Comparison of ENCODE assay signal across 9 cellular contexts in the genomic region with DNA sequence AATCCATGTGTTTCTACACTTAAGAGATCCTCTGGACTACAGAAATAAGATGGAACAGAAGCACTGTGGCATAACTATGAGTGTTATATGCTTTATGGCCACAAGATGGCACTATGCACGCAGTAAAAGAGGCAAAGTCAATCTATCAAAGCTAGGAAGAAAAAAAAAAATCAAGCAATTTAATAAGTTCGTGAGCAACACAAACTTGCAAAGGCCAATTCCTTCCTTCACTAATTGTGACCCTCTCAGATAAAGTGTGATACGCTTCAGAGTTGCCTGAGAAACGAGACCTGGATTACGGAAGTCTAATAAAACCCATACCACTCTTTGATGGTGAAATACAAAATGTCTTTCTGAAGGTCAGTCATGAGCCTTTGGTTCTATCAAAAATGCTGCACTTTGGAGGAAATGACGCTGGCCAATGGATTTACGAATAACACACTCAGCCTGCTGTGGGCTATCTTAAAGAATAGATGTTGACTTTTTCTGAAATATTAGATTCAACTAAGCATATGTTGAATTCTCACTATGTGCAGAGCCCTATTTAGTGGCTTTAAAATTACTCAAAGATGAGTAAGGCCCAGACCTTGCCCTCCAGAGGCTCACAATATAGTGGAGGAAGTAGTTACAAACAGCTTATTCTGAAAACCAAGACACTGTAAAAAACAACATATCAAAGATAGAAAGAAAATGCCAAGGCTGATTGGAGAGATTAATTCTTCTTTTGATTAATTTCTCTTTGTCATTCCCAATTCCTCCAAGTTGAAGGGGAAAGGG. TPM values are rescaled to one million over a fixed set of nuclear protein-coding genes. Genes with fewer than 3 reads are reported as not detected.
DNase-seq lines count a peak whose midpoint lies in the region; ATAC-seq and TF ChIP-seq lines count a peak whose summit lies in the region.
"Had no signal": no experiment of that assay in that cellular context is flagged by ENCODE, and none has a peak within 500 bp of the region (broad histone marks: within the 10 kb centered on the region; RNA-seq: fewer than 3 reads in every experiment).

No MANE protein-coding gene starts in this region.

- WGBS in neuronal stem cell (ENCODE audit: extremely low coverage in 2 of 2, insufficient read length in 2 of 2, insufficient replicate concordance in 1 of 2), 2 donors, result no CpG with 5 or more reads among the region's 7 CpGs

- H2BK12ac ChIP-seq in neuronal stem cell (ENCODE audit: low read length), result no peak overlapping the region

- no peaks in the 10 kb centered on the region for H3K9me3 ChIP-seq in neuronal stem cell (replicated peaks in 1 of 2; ENCODE audit: control insufficient read depth in 2 of 2, insufficient read depth in 1 of 2, low read depth in 1 of 2, low read length in 2 of 2)
- H3K9me3 ChIP-seq in effector memory CD4-positive, alpha-beta T cell (ENCODE audit: control insufficient read depth, low read length), result no peaks in the 10 kb centered on the region

- no peak overlapping the region for H3K23ac ChIP-seq in neuronal stem cell (ENCODE audit: low read depth, low read length, poor library complexity)

- POLR2A ChIA-PET in WTC11 (lab: Charles Lee), result interaction anchor here (0.6 to 1.0 kb wide), 3 partner anchors 166 to 484 kb away, joined by 3 to 9 read pairs (median 3); no protein-coding TSS in a partner anchor

- no peak overlapping the region for H3K27ac ChIP-seq in neuronal stem cell (replicated peaks; ENCODE audit: low read length)
- H3K27ac ChIP-seq in effector memory CD4-positive, alpha-beta T cell (ENCODE audit: insufficient read depth, low read length, poor library complexity, severe bottlenecking), result no peak overlapping the region

- no peak overlapping the region for H3K9ac ChIP-seq in neuronal stem cell (ENCODE audit: low read depth, low read length, poor library complexity)

- H3K4me3 ChIP-seq in GM12864 (ENCODE audit: low read depth, low read length) (no peak overlapping the region), fibroblast of villous mesenchyme (ENCODE audit: low read depth, low read length) (no peak overlapping the region), neuronal stem cell (ENCODE audit: low read length in 2 of 2) (no peak overlapping the region)
- H3K4me3 ChIP-seq in effector memory CD4-positive, alpha-beta T cell (ENCODE audit: insufficient read depth, low read depth, low read length, poor library complexity, severe bottlenecking), result no peak overlapping the region

- H3K4me1 Mint-ChIP-seq in WTC11, result peaks cover 36% of the 10 kb centered on the region

- no peak overlapping the region for H3K27ac Mint-ChIP-seq in WTC11
- H3K27ac Mint-ChIP-seq: IgD-negative memory B cell had no signal

- no peak overlapping the region for H3K4ac ChIP-seq in neuronal stem cell (ENCODE audit: low read length)

- H3K79me1 ChIP-seq in neuronal stem cell (ENCODE audit: low read depth, low read length), result no peaks in the 10 kb centered on the region

- CTCF ChIA-PET in WTC11 (lab: Charles Lee), result interaction anchor here (0.5 to 2.9 kb wide), 18 partner anchors 9 to 583 kb away, joined by 3 to 28 read pairs (median 4); partner anchors contain the start of gene TRAPPC8

- no peaks in the 10 kb centered on the region for H3K4me1 ChIP-seq in neuronal stem cell (ENCODE audit: control insufficient read depth in 2 of 2, insufficient read depth in 1 of 2, low read depth in 1 of 2, low read length in 2 of 2)
- no peaks in the 10 kb centered on the region for H3K4me1 ChIP-seq in effector memory CD4-positive, alpha-beta T cell (ENCODE audit: control insufficient read depth, insufficient read depth, low read length, poor library complexity, severe bottlenecking)

- no peaks in the 10 kb centered on the region for H3K36me3 Mint-ChIP-seq in WTC11
- H3K36me3 Mint-ChIP-seq: IgD-negative memory B cell had no signal

- peaks cover 0 to 4% (median 0%) of the 10 kb centered on the region in 3 experiments for H3K27me3 ChIP-seq in neuronal stem cell (ENCODE audit: control insufficient read depth in 3 of 3, insufficient read depth in 3 of 3, low read depth in 1 of 3, low read length in 3 of 3)
- H3K27me3 ChIP-seq in effector memory CD4-positive, alpha-beta T cell (replicated peaks; ENCODE audit: control insufficient read depth, insufficient read depth, low read length, poor library complexity, severe bottlenecking), result no peaks in the 10 kb centered on the region

- no peak overlapping the region for H2AK5ac ChIP-seq in neuronal stem cell (ENCODE audit: low read depth, low read length)

- peak; percentile 63 for TF ChIP-seq CTCF in GM12864 (IDR thresholded peaks at IDR 0.05; ENCODE audit: low read depth, low read length, missing control alignments)
- TF ChIP-seq CTCF in WTC11 (IDR thresholded peaks at IDR 0.05), result peak; percentile 69
- peak; percentile 76 for TF ChIP-seq CTCF in fibroblast of villous mesenchyme (IDR thresholded peaks at IDR 0.05; ENCODE audit: insufficient read depth, low read depth, low read length)

- ATAC-seq in HG02678 (IDR thresholded peaks at IDR 0.05; ENCODE audit: unreplicated experiment), result peak; percentile 80
- ATAC-seq in WTC11, result peak; percentile 40; the same call in 1 of the 2 replicates

- H3K9me3 Mint-ChIP-seq in WTC11, result no peaks in the 10 kb centered on the region
- H3K9me3 Mint-ChIP-seq: IgD-negative memory B cell had no signal

- no peak overlapping the region for H2BK120ac ChIP-seq in neuronal stem cell (ENCODE audit: low read depth, low read length)

- no peak overlapping the region for H3K18ac ChIP-seq in neuronal stem cell (ENCODE audit: low read length)

- H3K4me2 ChIP-seq in neuronal stem cell (ENCODE audit: insufficient read depth, low read length, poor library complexity, severe bottlenecking), result no peak overlapping the region

- DNase-seq in AG08395 (ENCODE audit: low spot score) (peak; percentile 50), GM12864 (ENCODE audit: low read depth) (peak; percentile 41), NCI-H2171 treated with DMSO at 0.1 percent for 48 hours (lab: John Stamatoyannopoulos, UW) (peak; percentile 70), WTC11 (ENCODE audit: low spot score) (peak; percentile 24), fibroblast of villous mesenchyme (ENCODE audit: low read depth) (peak; percentile 83), neuronal stem cell (ENCODE audit: low spot score) (peak; percentile 61)
- no peak for DNase-seq in effector memory CD4-positive, alpha-beta T cell

- no peak overlapping the region for H4K91ac ChIP-seq in neuronal stem cell (ENCODE audit: low read depth, low read length, poor library complexity)

- no peaks in the 10 kb centered on the region for H3K27me3 Mint-ChIP-seq in WTC11 (ENCODE audit: low read depth)

- no peak overlapping the region for H3K14ac ChIP-seq in neuronal stem cell (ENCODE audit: low read length)

- H4K8ac ChIP-seq in neuronal stem cell (ENCODE audit: low read depth, low read length), result no peak overlapping the region

- H3K4me3 Mint-ChIP-seq in WTC11, result no peak overlapping the region
- H3K4me3 Mint-ChIP-seq: IgD-negative memory B cell had no signal

- H2BK15ac ChIP-seq in neuronal stem cell (ENCODE audit: low read length), result no peak overlapping the region

- H2AFZ ChIP-seq in neuronal stem cell (ENCODE audit: low read length), result peak overlapping the region; percentile 68

- no peak overlapping the region for H2BK5ac ChIP-seq in neuronal stem cell (ENCODE audit: low read length)

- H3K36me3 ChIP-seq in neuronal stem cell (replicated peaks in 1 of 2; ENCODE audit: control insufficient read depth in 2 of 2, insufficient read depth in 2 of 2, low read length in 2 of 2), result no peaks in the 10 kb centered on the region
- no peaks in the 10 kb centered on the region for H3K36me3 ChIP-seq in effector memory CD4-positive, alpha-beta T cell (ENCODE audit: control insufficient read depth, insufficient read depth, low read length)

TF ChIP-seq in WTC11, 78 proteins besides CTCF, POLR2A, EP300 and RAD21:
- TF ChIP-seq NR3C1 (CRISPR knock-in tag; conservative IDR thresholded peaks at IDR 0.05; ENCODE audit: low read depth), result no peak
- TF ChIP-seq, protein P1, sequence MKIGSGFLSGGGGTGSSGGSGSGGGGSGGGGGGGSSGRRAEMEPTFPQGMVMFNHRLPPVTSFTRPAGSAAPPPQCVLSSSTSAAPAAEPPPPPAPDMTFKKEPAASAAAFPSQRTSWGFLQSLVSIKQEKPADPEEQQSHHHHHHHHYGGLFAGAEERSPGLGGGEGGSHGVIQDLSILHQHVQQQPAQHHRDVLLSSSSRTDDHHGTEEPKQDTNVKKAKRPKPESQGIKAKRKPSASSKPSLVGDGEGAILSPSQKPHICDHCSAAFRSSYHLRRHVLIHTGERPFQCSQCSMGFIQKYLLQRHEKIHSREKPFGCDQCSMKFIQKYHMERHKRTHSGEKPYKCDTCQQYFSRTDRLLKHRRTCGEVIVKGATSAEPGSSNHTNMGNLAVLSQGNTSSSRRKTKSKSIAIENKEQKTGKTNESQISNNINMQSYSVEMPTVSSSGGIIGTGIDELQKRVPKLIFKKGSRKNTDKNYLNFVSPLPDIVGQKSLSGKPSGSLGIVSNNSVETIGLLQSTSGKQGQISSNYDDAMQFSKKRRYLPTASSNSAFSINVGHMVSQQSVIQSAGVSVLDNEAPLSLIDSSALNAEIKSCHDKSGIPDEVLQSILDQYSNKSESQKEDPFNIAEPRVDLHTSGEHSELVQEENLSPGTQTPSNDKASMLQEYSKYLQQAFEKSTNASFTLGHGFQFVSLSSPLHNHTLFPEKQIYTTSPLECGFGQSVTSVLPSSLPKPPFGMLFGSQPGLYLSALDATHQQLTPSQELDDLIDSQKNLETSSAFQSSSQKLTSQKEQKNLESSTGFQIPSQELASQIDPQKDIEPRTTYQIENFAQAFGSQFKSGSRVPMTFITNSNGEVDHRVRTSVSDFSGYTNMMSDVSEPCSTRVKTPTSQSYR (CRISPR knock-in tag; IDR thresholded peaks at IDR 0.05), result no peak
TF ChIP-seq in WTC11: peak in this region for 0.

RNA-seq across cellular contexts. Expression of gene TTR, which starts 35.5 kb away (rescaled TPM):
- total RNA-seq in WTC11 (2021) (1.0 to 1.7 TPM (median 1.3 TPM) in 3 replicates), fibroblast of villous mesenchyme (not detected in 2 replicates)
- not detected for polyA plus RNA-seq in neuronal stem cell (2013, experiment 1 of 2)
- polyA plus RNA-seq in neuronal stem cell (2013, experiment 2 of 2), result not detected
- polyA plus RNA-seq: IgD-negative memory B cell had no signal

RNA-seq across cellular contexts. Expression of gene DSG2, which starts 58.2 kb away (rescaled TPM):
- total RNA-seq in WTC11 (2021) (113 to 117 TPM (median 113 TPM) in 3 replicates), fibroblast of villous mesenchyme (2.6 and 2.9 TPM in 2 replicates)
- 26.8 TPM for polyA plus RNA-seq in neuronal stem cell (2013, experiment 1 of 2)
- 26.8 TPM for polyA plus RNA-seq in neuronal stem cell (2013, experiment 2 of 2)
- polyA plus RNA-seq: IgD-negative memory B cell had no signal

Comparison
In these comparisons a context has a peak if more than half of its experiments do, and no peak if none do; other contexts are left out.
1. DNase-seq: peak in AG08395 (single experiment), GM12864 (single experiment), NCI-H2171 treated with DMSO at 0.1 percent for 48 hours (single experiment), WTC11 (single experiment), fibroblast of villous mesenchyme (single experiment) and neuronal stem cell (single experiment); none in effector memory CD4-positive, alpha-beta T cell (0 of 3).
2. RNA of gene DSG2, which starts 58.2 kb away (total RNA-seq): 113 to 117 TPM in WTC11; 2.6 to 2.9 TPM in fibroblast of villous mesenchyme; every median in the first group is over 10 times any median in the second.
3. Peak in every context shown above with its lines, with median percentiles within 50 percentile points of each other: CTCF ChIP-seq.